ENCODE assay signal across 9 cellular contexts in genomic region chr7:119720541-119720940, GRCh38.
DNase-seq lines count a peak whose midpoint lies in the region; ATAC-seq and TF ChIP-seq lines count a peak whose summit lies in the region.
"Had no signal": no experiment of that assay in that cellular context is flagged by ENCODE, and none has a peak within 500 bp of the region (broad histone marks: within the 10 kb centered on the region; RNA-seq: fewer than 3 reads in every experiment).

No MANE protein-coding gene starts in this region.

- no peak overlapping the region for H3K4me3 ChIP-seq in AG10803 (ENCODE audit: low read length)

- ATAC-seq in HG02840 (IDR thresholded peaks at IDR 0.05; ENCODE audit: low FRiP score, unreplicated experiment) (no peak), GM18868 (IDR thresholded peaks at IDR 0.05; ENCODE audit: unreplicated experiment) (no peak)

- peak; percentile 60 for DNase-seq in AG10803 (ENCODE audit: low read depth)
- peak; percentile 82 for DNase-seq in NCI-H226
- DNase-seq in cerebellum (ENCODE audit: low spot score), result peak; percentile 20
- DNase-seq in kidney tubule cell (ENCODE audit: low spot score), result peak; percentile 75
- DNase-seq in 8988T, result no peak
- no peak for DNase-seq in globus pallidus (ENCODE audit: low spot score)
- DNase-seq: NCI-H1694 had no signal

- TF ChIP-seq CTCF in AG10803 (conservative IDR thresholded peaks at IDR 0.05; ENCODE audit: low read length), result no peak

Comparison
In these comparisons a context has a peak if more than half of its experiments do, and no peak if none do; other contexts are left out.
1. DNase-seq: peak in AG10803 (single experiment), NCI-H226 (single experiment), cerebellum (single experiment) and kidney tubule cell (single experiment); none in 8988T (single experiment) and globus pallidus (single experiment).